In the genomic region with DNA sequence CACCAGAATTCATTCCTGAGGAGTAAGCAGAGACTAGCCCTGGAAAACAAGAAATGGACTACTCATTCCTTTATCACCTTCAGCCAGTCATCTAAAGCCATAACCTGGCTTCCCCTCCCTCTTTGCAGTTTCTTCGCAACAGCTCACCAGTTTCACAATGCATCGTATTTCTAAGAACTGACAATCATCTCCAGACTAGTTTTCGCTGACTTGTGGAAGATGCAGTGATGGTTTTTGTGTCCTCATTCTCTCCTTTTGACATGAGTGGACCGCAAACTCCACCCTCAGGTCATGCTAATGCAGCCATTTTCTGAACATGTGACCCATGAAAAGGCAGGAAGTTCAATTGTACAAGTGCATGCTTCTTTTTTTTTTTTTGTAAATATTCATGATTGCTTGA, we compare ENCODE assay signal across 23 cellular contexts.
"Had no signal": no experiment of that assay in that cellular context is flagged by ENCODE, and none has a peak within 500 bp of the region (broad histone marks: within the 10 kb centered on the region; RNA-seq: fewer than 3 reads in every experiment).

No MANE protein-coding gene starts in this region.

- H3K9me3 ChIP-seq: mucosa of descending colon, tibial artery had no signal

- ATAC-seq: foreskin keratinocyte; left lobe of liver; lower lobe of right lung; mucosa of descending colon; right lobe of liver; stimulated activated naive CD8-positive, alpha-beta T cell treated with anti-CD3 and anti-CD28 coated beads, Interleukin-15, amount 100 ng/mL, for 72 hours had no signal

- H3K27me3 Mint-ChIP-seq: stimulated activated naive CD8-positive, alpha-beta T cell treated with anti-CD3 and anti-CD28 coated beads, Interleukin-15, amount 100 ng/mL, for 72 hours had no signal

- H3K4me1 Mint-ChIP-seq: endodermal cell; nephron progenitor cell; stimulated activated naive CD8-positive, alpha-beta T cell treated with anti-CD3 and anti-CD28 coated beads, Interleukin-15, amount 100 ng/mL, for 72 hours had no signal

- H3K4me3 ChIP-seq: cardiac muscle cell, lower lobe of right lung, mucosa of descending colon, right lobe of liver, skin epidermis, tibial artery had no signal

- H3K36me3 ChIP-seq: cardiac muscle cell, lower lobe of right lung, right lobe of liver, tibial artery, WERI-Rb-1 had no signal

- H3K27ac Mint-ChIP-seq: activated naive CD4-positive, alpha-beta T cell treated with anti-CD3 and anti-CD28 coated beads for 36 hours; endodermal cell; nephron progenitor cell; stimulated activated naive CD8-positive, alpha-beta T cell treated with anti-CD3 and anti-CD28 coated beads, Interleukin-15, amount 100 ng/mL, for 72 hours; T-helper 2 cell treated with Interferon-gamma antibody and Interleukin-4, amounts not matched to agents 5 μg/mL and 100 μg/mL, for 36 hours had no signal

- H3K4me1 ChIP-seq: foreskin keratinocyte, lower lobe of right lung, right lobe of liver, tibial artery had no signal

- H3K4me3 Mint-ChIP-seq: activated naive CD4-positive, alpha-beta T cell treated with anti-CD3 and anti-CD28 coated beads for 36 hours; endodermal cell; nephron progenitor cell; stimulated activated naive CD8-positive, alpha-beta T cell treated with anti-CD3 and anti-CD28 coated beads, Interleukin-15, amount 100 ng/mL, for 72 hours; T-helper 2 cell treated with Interferon-gamma antibody and Interleukin-4, amounts not matched to agents 5 μg/mL and 100 μg/mL, for 36 hours had no signal

- H3K27ac ChIP-seq: cardiac muscle cell, epithelial cell of prostate, foreskin keratinocyte, lower lobe of right lung, right lobe of liver, skin epidermis, tibial artery, WERI-Rb-1 had no signal

- DNase-seq: activated CD4-positive, alpha-beta T cell treated with anti-CD3 and anti-CD28 coated beads for 1 hour; activated CD4-positive, alpha-beta T cell treated with anti-CD3 and anti-CD28 coated beads, Interleukin-2, amount 50 U/mL, for 4 hours; activated naive CD4-positive, alpha-beta T cell treated with anti-CD3 and anti-CD28 coated beads for 36 hours; activated T-cell treated with anti-CD3 and anti-CD28 coated beads, Interleukin-2, amount 50 U/mL, for 48 hours; cortex of kidney; endodermal cell; foreskin keratinocyte; kidney; lower lobe of right lung; mesendoderm; mucosa of descending colon; nephron progenitor cell; occipital lobe; right lobe of liver; stimulated activated CD4-positive, alpha-beta T cell treated with anti-CD3 and anti-CD28 coated beads, Interleukin-1b, Interleukin-23, amount 100 ng/mL, for 48 hours; stimulated activated naive CD8-positive, alpha-beta T cell treated with anti-CD3 and anti-CD28 coated beads, Interleukin-15, amount 100 ng/mL, for 72 hours; tibial artery; WERI-Rb-1 had no signal

- H3K27me3 ChIP-seq: cardiac muscle cell, foreskin keratinocyte, right lobe of liver, tibial artery had no signal
